In the genomic region with DNA sequence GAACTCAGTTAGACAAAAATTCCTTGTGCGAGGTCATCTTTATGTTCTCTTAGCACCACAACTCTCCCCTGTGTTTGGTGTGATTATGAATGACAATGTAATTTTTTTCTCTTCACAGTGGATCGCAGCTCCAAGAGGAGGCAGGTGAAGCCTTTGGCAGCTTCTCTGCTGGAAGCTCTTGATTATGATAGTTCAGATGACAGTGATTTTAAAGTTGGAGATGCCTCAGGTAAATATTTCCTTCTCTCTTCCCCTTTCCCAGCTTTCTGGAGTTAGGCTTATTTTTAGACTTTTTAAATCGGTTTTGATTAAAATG, we compare ENCODE assay signal across 8 cellular contexts. TPM values are rescaled to one million over a fixed set of nuclear protein-coding genes. Genes with fewer than 3 reads are reported as not detected.
DNase-seq lines count a peak whose midpoint lies in the region; ATAC-seq and TF ChIP-seq lines count a peak whose summit lies in the region.

No MANE protein-coding gene starts in this region.

- in situ Hi-C loops in ACHN (cut with HindIII; ENCODE audit: low pct_ligation_motif_present, low pct_unique_long_range_greater_than_20kb, low sequenced_read_pairs), result no loop called here

- no peak for TF ChIP-seq POLR2A in spleen (IDR thresholded peaks at IDR 0.05)

- H3K9me3 ChIP-seq in SJCRH30 (replicated peaks), result peaks cover 4% of the 10 kb centered on the region; the same call in 1 of the 2 replicates
- no peaks in the 10 kb centered on the region for H3K9me3 ChIP-seq in spleen

- TF ChIP-seq CTCF in AG09309 (IDR thresholded peaks at IDR 0.05; ENCODE audit: control insufficient read depth, insufficient read depth, low read depth, low read length, missing control alignments), result no peak
- TF ChIP-seq CTCF in foreskin fibroblast (IDR thresholded peaks at IDR 0.05; ENCODE audit: low read depth, low read length), result no peak
- no peak for TF ChIP-seq CTCF in spleen (IDR thresholded peaks at IDR 0.05 in 8 of 11, conservative IDR thresholded peaks at IDR 0.05 in 3 of 11)

- H3K4me3 ChIP-seq in AG09309 (ENCODE audit: control insufficient read depth, low read depth, low read length), result peak overlapping the region; percentile 98
- H3K4me3 ChIP-seq in SJCRH30, result peak overlapping the region; percentile 79
- H3K4me3 ChIP-seq in foreskin fibroblast (ENCODE audit: low read depth in 1 of 2, low read length in 2 of 2), result peak overlapping the region; percentile 88 to 96
- H3K4me3 ChIP-seq in spleen, result peak overlapping the region; percentile 55 to 89 (median 75)

- H3K27me3 ChIP-seq in SJCRH30 (no peaks in the 10 kb centered on the region), spleen (replicated peaks in 1 of 7) (no peaks in the 10 kb centered on the region)

- ATAC-seq in GM21528 (IDR thresholded peaks at IDR 0.05; ENCODE audit: low FRiP score, unreplicated experiment) (peak; percentile 7), GM18519 (IDR thresholded peaks at IDR 0.05; ENCODE audit: low FRiP score, unreplicated experiment) (no peak)

- no peak for DNase-seq in AG09309 (ENCODE audit: low read depth)
- DNase-seq in SJCRH30, result no peak
- no peak for DNase-seq in foreskin fibroblast
- DNase-seq in spleen, result no peak
- DNase-seq in COLO829 (ENCODE audit: low spot score), result no peak
- no peak for DNase-seq in ACHN

- intact Hi-C loops in spleen (cut with DNase I; ENCODE audit: low total_unique reads), result loop anchor here (5.0 kb wide), 1 partner anchor 37 kb away; no protein-coding TSS in a partner anchor

- WGBS in spleen, 5 donors, result 24 to 32% (median 29%) methylated on average over 3 of the region's 3 CpGs

- H3K4me1 ChIP-seq in SJCRH30, result peaks cover 14% of the 10 kb centered on the region
- peaks cover 16 to 36% (median 31%) of the 10 kb centered on the region in 6 donors for H3K4me1 ChIP-seq in spleen

- H3K27ac ChIP-seq in SJCRH30 (peak overlapping the region; percentile 96; the same call in 1 of the 2 replicates), spleen (peak overlapping the region in 1 of 8 donors; percentile 91)

- H3K36me3 ChIP-seq in SJCRH30 (peaks cover 37% of the 10 kb centered on the region), spleen (peaks cover 0 to 18% (median 0%) of the 10 kb centered on the region in 6 donors)

RNA-seq across cellular contexts. Expression of gene PHF14, which starts 1.0 kb away (rescaled TPM):
- total RNA-seq in SJCRH30 (2014; rRNA removed; shearing (Covaris generic)), result 90.0 and 109 TPM in 2 replicates
- total RNA-seq in spleen, result 10 to 100 TPM; 36.9 to 59.1 (median 41.3) TPM
- 10 to 100 TPM; 18.9 to 23.5 (median 23.5) TPM for polyA plus RNA-seq in spleen
